ENCODE assay signal across 11 cellular contexts in the genomic region with DNA sequence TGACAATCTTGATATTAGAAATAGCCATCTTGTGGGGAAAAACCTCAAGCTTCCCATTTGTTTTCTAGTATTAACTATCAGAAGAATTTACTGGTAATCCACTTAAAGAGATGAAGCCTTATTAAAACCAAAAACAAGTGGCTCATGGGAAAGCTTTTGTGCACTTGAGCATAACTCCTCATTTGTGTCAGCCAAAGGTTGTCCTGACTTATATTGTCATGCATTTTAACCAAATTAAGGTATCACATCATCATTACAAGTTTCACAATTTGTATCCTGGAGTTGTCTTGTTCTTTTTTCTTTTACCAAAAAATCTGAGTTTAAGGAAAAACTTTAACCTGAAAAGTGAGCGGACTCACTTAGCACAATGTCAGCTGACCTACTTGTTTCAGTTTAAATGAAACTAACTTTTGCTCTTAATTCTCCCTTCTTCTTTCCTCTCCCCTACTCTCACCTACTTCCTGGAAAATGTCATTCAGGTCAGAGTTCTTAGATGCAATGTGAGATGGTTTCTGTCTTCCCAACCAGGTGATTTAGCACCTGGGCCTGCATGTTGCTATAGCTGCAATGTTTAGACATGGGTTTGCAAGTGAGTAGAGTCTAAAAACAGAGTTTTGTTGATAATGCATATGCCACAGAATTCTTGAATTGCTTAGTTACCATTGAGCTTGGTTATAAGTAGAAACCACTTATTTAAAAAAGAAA.
DNase-seq lines count a peak whose midpoint lies in the region; ATAC-seq and TF ChIP-seq lines count a peak whose summit lies in the region.
"Had no signal": no experiment of that assay in that cellular context is flagged by ENCODE, and none has a peak within 500 bp of the region (broad histone marks: within the 10 kb centered on the region; RNA-seq: fewer than 3 reads in every experiment).

No MANE protein-coding gene starts in this region.

- no peak for TF ChIP-seq CTCF in osteocyte (IDR thresholded peaks at IDR 0.05)

- H3K4me3 Mint-ChIP-seq in osteocyte (ENCODE audit: unreplicated experiment): no peak overlapping the region

- intact Hi-C loops in sciatic nerve (cut with DNase I): no loop called here

- H3K27me3 Mint-ChIP-seq in osteocyte (ENCODE audit: unreplicated experiment): peaks cover 8% of the 10 kb centered on the region

- DNase-seq in DMS153 (lab: John Stamatoyannopoulos, UW) (peak; percentile 80), DMS153 treated with DMSO at 0.1 percent for 48 hours (lab: John Stamatoyannopoulos, UW; ENCODE audit: unreplicated experiment) (no peak), germinal center (ENCODE audit: low spot score) (peak; percentile 55), GM03348 (ENCODE audit: low spot score) (no peak), sciatic nerve (ENCODE audit: low spot score) (no peak), osteocyte (ENCODE audit: extremely low spot score, unreplicated experiment) (no peak)
- DNase-seq: mesendoderm, Peyer's patch had no signal

- peaks cover under 1% of the 10 kb centered on the region for H3K4me1 Mint-ChIP-seq in osteocyte (ENCODE audit: unreplicated experiment)

- no peak overlapping the region for H3K27ac Mint-ChIP-seq in osteocyte (ENCODE audit: unreplicated experiment)

- no peaks in the 10 kb centered on the region for H3K9me3 Mint-ChIP-seq in osteocyte (ENCODE audit: unreplicated experiment)

- ATAC-seq in GM21526 (IDR thresholded peaks at IDR 0.05; ENCODE audit: low FRiP score, unreplicated experiment) (peak; percentile 44), HG03521 (IDR thresholded peaks at IDR 0.05; ENCODE audit: unreplicated experiment) (peak; percentile 65), sciatic nerve (no peak)
- ATAC-seq: esophagus mucosa had no signal

- no peaks in the 10 kb centered on the region for H3K36me3 Mint-ChIP-seq in osteocyte (ENCODE audit: unreplicated experiment)

Comparison
In these comparisons a context has a peak if more than half of its experiments do, and no peak if none do; other contexts are left out.
1. DNase-seq: peak in DMS153 (single experiment) and germinal center (single experiment); none in DMS153 treated with DMSO at 0.1 percent for 48 hours (single experiment), GM03348 (single experiment), sciatic nerve (single experiment) and osteocyte (single experiment).